ENCODE assay signal across 9 cellular contexts in genomic region chr1:35573198-35573775, GRCh38. TPM values are rescaled to one million over a fixed set of nuclear protein-coding genes. Genes with fewer than 3 reads are reported as not detected.
DNase-seq lines count a peak whose midpoint lies in the region; ATAC-seq and TF ChIP-seq lines count a peak whose summit lies in the region.
"Had no signal": no experiment of that assay in that cellular context is flagged by ENCODE, and none has a peak within 500 bp of the region (broad histone marks: within the 10 kb centered on the region; RNA-seq: fewer than 3 reads in every experiment).

Gene TFAP2E (plus strand): TSS chr1:35573314. CDS start chr1:35573578, 264 bp downstream.

- intact Hi-C loops in right lobe of liver (cut with DNase I) (no loop called here), transverse colon (cut with DNase I; ENCODE audit: low total_unique reads) (no loop called here)

- no peaks in the 10 kb centered on the region for H3K27me3 ChIP-seq in effector memory CD4-positive, alpha-beta T cell (replicated peaks; ENCODE audit: control insufficient read depth, insufficient read depth, low read length, poor library complexity, severe bottlenecking)
- H3K27me3 ChIP-seq in right lobe of liver (peaks cover 0 to 27% of the 10 kb centered on the region in 2 donors), transverse colon (peaks cover 69% of the 10 kb centered on the region)

- in situ Hi-C loops in transverse colon (cut with MboI; ENCODE audit: low pct_ligation_motif_present in 1 of 4, low pct_unique_long_range_greater_than_20kb in 1 of 4, low sequenced_read_pairs in 3 of 4), result loop anchor here in 3 of 4 donors (5.0 to 25.0 kb wide), 3 partner anchors 111 to 386 kb away; partner anchors contain the start of genes SFPQ (in 2 of the 3) and C1orf216 (in 1 of the 3)
- in situ Hi-C loops in KBM-7 (cut with MboI; ENCODE audit: low pct_unique_long_range_greater_than_20kb, low sequenced_read_pairs), result no loop called here

- TF ChIP-seq EP300 in transverse colon (IDR thresholded peaks at IDR 0.05; ENCODE audit: low read depth), result no peak

- TF ChIP-seq POLR2A in right lobe of liver (IDR thresholded peaks at IDR 0.05), result no peak
- TF ChIP-seq POLR2A in transverse colon (IDR thresholded peaks at IDR 0.05), result peak; percentile 31

- peak within 1 kb of the TSS; percentile 10 for H3K4me3 ChIP-seq in effector memory CD4-positive, alpha-beta T cell (ENCODE audit: insufficient read depth, low read depth, low read length, poor library complexity, severe bottlenecking)
- peak within 1 kb of the TSS; percentile 1 to 33 (median 25) for H3K4me3 ChIP-seq in right lobe of liver
- peak within 1 kb of the TSS; percentile 22 to 43 (median 36) for H3K4me3 ChIP-seq in transverse colon

- WGBS in right lobe of liver (ENCODE audit: insufficient coverage, low coverage, low lambda C conversion rate, missing lambda C conversion rate), result 0% methylated on average over 1 of the region's 60 CpGs
- WGBS in transverse colon (ENCODE audit: low coverage in 1 of 2), 2 donors, result 0 to 2% methylated on average over 1 to 45 of the region's 60 CpGs

- H3K27ac ChIP-seq in effector memory CD4-positive, alpha-beta T cell (ENCODE audit: insufficient read depth, low read length, poor library complexity, severe bottlenecking), result no peak within 1 kb of the TSS
- no peak within 1 kb of the TSS for H3K27ac ChIP-seq in right lobe of liver
- no peak within 1 kb of the TSS for H3K27ac ChIP-seq in transverse colon

- H3K4me1 ChIP-seq in effector memory CD4-positive, alpha-beta T cell (ENCODE audit: control insufficient read depth, insufficient read depth, low read length, poor library complexity, severe bottlenecking), result peaks cover 18% of the 10 kb centered on the region
- H3K4me1 ChIP-seq in right lobe of liver (peaks cover 0 to 21% (median 0%) of the 10 kb centered on the region in 4 donors), transverse colon (peaks cover 0 to 33% (median 24%) of the 10 kb centered on the region in 4 donors)

- TF ChIP-seq CTCF in right lobe of liver (IDR thresholded peaks at IDR 0.05) (no peak), transverse colon (IDR thresholded peaks at IDR 0.05) (no peak)

- DNase-seq in COLO829 (ENCODE audit: low spot score) (peak; percentile 41), NCI-H345 treated with DMSO at 0.1 percent for 48 hours (lab: John Stamatoyannopoulos, UW; ENCODE audit: unreplicated experiment) (peak; percentile 26), right lobe of liver (no peak), transverse colon (peak; percentile 65), KBM-7 (no peak)
- DNase-seq in effector memory CD4-positive, alpha-beta T cell, result no peak
- no peak for DNase-seq in stimulated activated naive CD4-positive, alpha-beta T cell treated with Interleukin-2 at 50 U/mL for 16 hours (lab: John Stamatoyannopoulos, UW)

- H3K36me3 ChIP-seq in effector memory CD4-positive, alpha-beta T cell (ENCODE audit: control insufficient read depth, insufficient read depth, low read length), result no peaks in the 10 kb centered on the region
- no peaks in the 10 kb centered on the region for H3K36me3 ChIP-seq in right lobe of liver
- H3K36me3 ChIP-seq in transverse colon, result no peaks in the 10 kb centered on the region

- no peaks in the 10 kb centered on the region for H3K9me3 ChIP-seq in effector memory CD4-positive, alpha-beta T cell (ENCODE audit: control insufficient read depth, low read length)
- H3K9me3 ChIP-seq in right lobe of liver (no peaks in the 10 kb centered on the region), transverse colon (no peaks in the 10 kb centered on the region)

- ATAC-seq in right lobe of liver, result peak in 3 of 4 donors; percentile 4 to 18 (median 8)
- ATAC-seq in HG02623 (IDR thresholded peaks at IDR 0.05; ENCODE audit: unreplicated experiment), result no peak

RNA-seq across cellular contexts. Expression of gene TFAP2E, which starts in this region (rescaled TPM):
- total RNA-seq in right lobe of liver (under 1 TPM in 2 of 6 experiments, not detected in 4; 0.15 to 0.24 TPM), transverse colon (1 to 10 TPM in 1 of 4 donors, under 1 TPM in 1, not detected in 2; 0.27 to 1.4 TPM)
- total RNA-seq: glomerular endothelial cell had no signal

Comparison
In these comparisons a context has a peak if more than half of its experiments do, and no peak if none do; other contexts are left out.
1. Peak in ATAC-seq and H3K4me3 ChIP-seq in right lobe of liver; RNA of the gene not detected or under 1 TPM.
2. DNase-seq: peak in COLO829 (single experiment), NCI-H345 treated with DMSO at 0.1 percent for 48 hours (single experiment) and transverse colon (single experiment); none in effector memory CD4-positive, alpha-beta T cell (0 of 3), right lobe of liver (0 of 3), stimulated activated naive CD4-positive, alpha-beta T cell treated with Interleukin-2 at 50 U/mL for 16 hours (single experiment) and KBM-7 (single experiment).
3. Peak in every context shown above with its lines, with median percentiles within 50 percentile points of each other: H3K4me3 ChIP-seq.